Comparison of ENCODE assay signal across 8 cellular contexts in genomic region chr6:169654590-169655391, GRCh38. TPM values are rescaled to one million over a fixed set of nuclear protein-coding genes. Genes with fewer than 3 reads are reported as not detected.
DNase-seq lines count a peak whose midpoint lies in the region; ATAC-seq and TF ChIP-seq lines count a peak whose summit lies in the region.

No MANE protein-coding gene starts in this region.

- CTCF ChIA-PET in CD4-positive, alpha-beta memory T cell (lab: Charles Lee; ENCODE audit: partially characterized antibody): interaction anchor here (1.6 kb wide), 1 partner anchor 236 kb away, joined by 5 read pairs; no protein-coding TSS in a partner anchor

- TF ChIP-seq CTCF in KMS-11 (conservative IDR thresholded peaks at IDR 0.05; ENCODE audit: low read depth, low read length): 0 out of 2 replicates have a peak, but pooled peaks have one; percentile 17

- H3K36me3 ChIP-seq in CD4-positive, alpha-beta memory T cell (ENCODE audit: insufficient read depth, low read length): no peaks in the 10 kb centered on the region
- H3K36me3 ChIP-seq in KMS-11 (ENCODE audit: insufficient read depth): no peaks in the 10 kb centered on the region

- peak overlapping the region; percentile 88 for H2AFZ ChIP-seq in KMS-11 (ENCODE audit: low read depth)

- H3K27me3 Mint-ChIP-seq in CD4-positive, alpha-beta memory T cell: no peaks in the 10 kb centered on the region

- peak; percentile 73 to 81 (median 78) for DNase-seq in CD4-positive, alpha-beta memory T cell
- DNase-seq in activated CD4-positive, alpha-beta T cell treated with anti-CD3 and anti-CD28 coated beads, Interleukin-2, amount 50 U/mL, for 4 hours: peak; percentile 61 to 69
- DNase-seq in dermis microvascular lymphatic vessel endothelial cell (ENCODE audit: low read depth in 2 of 2) (peak; percentile 41 to 74), midbrain (lab: John Stamatoyannopoulos, UW) (peak; percentile 66)
- DNase-seq in stimulated activated CD8-positive, alpha-beta memory T cell treated with anti-CD3 and anti-CD28 coated beads, Interleukin-15, amount 100 ng/mL, for 4 hours (ENCODE audit: low read depth in 2 of 2): peak; percentile 32 to 51

- H3K27me3 ChIP-seq in CD4-positive, alpha-beta memory T cell (ENCODE audit: insufficient read depth, low read length): no peaks in the 10 kb centered on the region
- no peaks in the 10 kb centered on the region for H3K27me3 ChIP-seq in KMS-11 (ENCODE audit: insufficient read depth, low read depth)

- no peaks in the 10 kb centered on the region for H3K79me2 ChIP-seq in KMS-11 (ENCODE audit: insufficient read depth, low read depth)

- ATAC-seq in GM19468 (IDR thresholded peaks at IDR 0.05; ENCODE audit: extremely low read depth, unreplicated experiment) (peak; percentile 48), GM21786 (IDR thresholded peaks at IDR 0.05; ENCODE audit: unreplicated experiment) (no peak)

- no peaks in the 10 kb centered on the region for H3K9me3 ChIP-seq in CD4-positive, alpha-beta memory T cell (ENCODE audit: control insufficient read depth in 1 of 2, low read length in 2 of 2)

- H3K4me1 ChIP-seq in CD4-positive, alpha-beta memory T cell (ENCODE audit: insufficient read depth, low read length): peaks cover 4% of the 10 kb centered on the region
- peaks cover 9% of the 10 kb centered on the region for H3K4me1 ChIP-seq in KMS-11 (ENCODE audit: low read depth, poor library complexity, severe bottlenecking)

- peak overlapping the region; percentile 64 for H3K4me2 ChIP-seq in KMS-11

- H3K27ac Mint-ChIP-seq in CD4-positive, alpha-beta memory T cell: peak overlapping the region; percentile 78 to 96 (median 83)

- peaks cover 0 to 2% (median 0%) of the 10 kb centered on the region in 8 donors for H3K9me3 Mint-ChIP-seq in CD4-positive, alpha-beta memory T cell

- peak overlapping the region in 1 of 2 donors; percentile 81 for H3K4me3 ChIP-seq in CD4-positive, alpha-beta memory T cell (ENCODE audit: low read length in 2 of 2)
- no peak overlapping the region for H3K4me3 ChIP-seq in KMS-11 (IDR thresholded peaks at IDR 0.05; ENCODE audit: insufficient read depth, low read depth, low read length)

- H4K20me1 ChIP-seq in KMS-11 (ENCODE audit: insufficient read depth): no peaks in the 10 kb centered on the region

- H3K36me3 Mint-ChIP-seq in CD4-positive, alpha-beta memory T cell: peaks cover 13 to 17% of the 10 kb centered on the region in 2 donors

- peak overlapping the region; percentile 79 for H3K9ac ChIP-seq in KMS-11

- H3K4me3 Mint-ChIP-seq in CD4-positive, alpha-beta memory T cell: peak overlapping the region; percentile 85 to 93 (median 92)

- peak overlapping the region; percentile 47 for H3K27ac ChIP-seq in CD4-positive, alpha-beta memory T cell (ENCODE audit: low read depth, low read length)
- peak overlapping the region; percentile 79 for H3K27ac ChIP-seq in KMS-11

- peaks cover 0 to 17% (median 10%) of the 10 kb centered on the region in 4 donors for H3K4me1 Mint-ChIP-seq in CD4-positive, alpha-beta memory T cell

- POLR2A ChIA-PET in CD4-positive, alpha-beta memory T cell (lab: Charles Lee; ENCODE audit: partially characterized antibody): interaction anchor here (1.0 to 3.4 kb wide), 2 partner anchors 47 to 94 kb away, joined by 3 to 15 read pairs; partner anchors contain the start of genes C6orf120 and WDR27

- intact Hi-C loops in CD4-positive, alpha-beta memory T cell (cut with micrococcal nuclease): loop anchor here (1.0 to 5.0 kb wide), 6 partner anchors 47 to 772 kb away; partner anchors contain the start of genes DYNLT2, ERMARD and PHF10

RNA-seq across cellular contexts. Expression of gene WDR27, which starts 47.0 kb away (rescaled TPM):
- 10 to 100 TPM; 73.0 to 82.8 TPM for total RNA-seq in CD4-positive, alpha-beta memory T cell
- 1 to 10 TPM; 5.9 to 6.7 TPM for polyA plus RNA-seq in CD4-positive, alpha-beta memory T cell
- total RNA-seq in dermis microvascular lymphatic vessel endothelial cell: 12.5 and 24.5 TPM in 2 replicates

RNA-seq across cellular contexts. Expression of gene C6orf120, which starts 47.1 kb away (rescaled TPM):
- 10 to 100 TPM; 32.9 to 35.9 TPM for total RNA-seq in CD4-positive, alpha-beta memory T cell
- polyA plus RNA-seq in CD4-positive, alpha-beta memory T cell: 10 to 100 TPM in 1 of 2 donors, 1 to 10 TPM in 1; 8.3 to 11.0 TPM
- total RNA-seq in dermis microvascular lymphatic vessel endothelial cell: 18.9 and 24.4 TPM in 2 replicates
